Comparison of ENCODE assay signal across 2 cellular contexts in genomic region chr10:21742740-21743412, GRCh38.
TF ChIP-seq lines count a peak whose summit lies in the region.

No MANE protein-coding gene starts in this region.

TF ChIP-seq in GM23338, 12 proteins besides CTCF, POLR2A, EP300 and RAD21:
- TF ChIP-seq ZNF462 (CRISPR knock-in tag; IDR thresholded peaks at IDR 0.05): no peak
- TF ChIP-seq ETS1 (IDR thresholded peaks at IDR 0.05): no peak
- TF ChIP-seq, protein P1, sequence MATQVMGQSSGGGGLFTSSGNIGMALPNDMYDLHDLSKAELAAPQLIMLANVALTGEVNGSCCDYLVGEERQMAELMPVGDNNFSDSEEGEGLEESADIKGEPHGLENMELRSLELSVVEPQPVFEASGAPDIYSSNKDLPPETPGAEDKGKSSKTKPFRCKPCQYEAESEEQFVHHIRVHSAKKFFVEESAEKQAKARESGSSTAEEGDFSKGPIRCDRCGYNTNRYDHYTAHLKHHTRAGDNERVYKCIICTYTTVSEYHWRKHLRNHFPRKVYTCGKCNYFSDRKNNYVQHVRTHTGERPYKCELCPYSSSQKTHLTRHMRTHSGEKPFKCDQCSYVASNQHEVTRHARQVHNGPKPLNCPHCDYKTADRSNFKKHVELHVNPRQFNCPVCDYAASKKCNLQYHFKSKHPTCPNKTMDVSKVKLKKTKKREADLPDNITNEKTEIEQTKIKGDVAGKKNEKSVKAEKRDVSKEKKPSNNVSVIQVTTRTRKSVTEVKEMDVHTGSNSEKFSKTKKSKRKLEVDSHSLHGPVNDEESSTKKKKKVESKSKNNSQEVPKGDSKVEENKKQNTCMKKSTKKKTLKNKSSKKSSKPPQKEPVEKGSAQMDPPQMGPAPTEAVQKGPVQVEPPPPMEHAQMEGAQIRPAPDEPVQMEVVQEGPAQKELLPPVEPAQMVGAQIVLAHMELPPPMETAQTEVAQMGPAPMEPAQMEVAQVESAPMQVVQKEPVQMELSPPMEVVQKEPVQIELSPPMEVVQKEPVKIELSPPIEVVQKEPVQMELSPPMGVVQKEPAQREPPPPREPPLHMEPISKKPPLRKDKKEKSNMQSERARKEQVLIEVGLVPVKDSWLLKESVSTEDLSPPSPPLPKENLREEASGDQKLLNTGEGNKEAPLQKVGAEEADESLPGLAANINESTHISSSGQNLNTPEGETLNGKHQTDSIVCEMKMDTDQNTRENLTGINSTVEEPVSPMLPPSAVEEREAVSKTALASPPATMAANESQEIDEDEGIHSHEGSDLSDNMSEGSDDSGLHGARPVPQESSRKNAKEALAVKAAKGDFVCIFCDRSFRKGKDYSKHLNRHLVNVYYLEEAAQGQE (IDR thresholded peaks at IDR 0.05; ENCODE audit: unreplicated experiment): no peak
- no peak for TF ChIP-seq ZNF114 (CRISPR knock-in tag; IDR thresholded peaks at IDR 0.05)
- no peak for TF ChIP-seq EZH2phosphoT487 (IDR thresholded peaks at IDR 0.05; ENCODE audit: unreplicated experiment)
- TF ChIP-seq JUNB (IDR thresholded peaks at IDR 0.05; ENCODE audit: unreplicated experiment): no peak
- TF ChIP-seq ZNF331 (CRISPR knock-in tag; IDR thresholded peaks at IDR 0.05; ENCODE audit: low read depth): no peak
- TF ChIP-seq POLR2AphosphoS5 (IDR thresholded peaks at IDR 0.05; ENCODE audit: low read depth): no peak
- no peak for TF ChIP-seq NANOG (IDR thresholded peaks at IDR 0.05; ENCODE audit: borderline replicate concordance)
- no peak for TF ChIP-seq CREB1 (CRISPR knock-in tag; IDR thresholded peaks at IDR 0.05; ENCODE audit: low read depth)
- TF ChIP-seq STAT1 (IDR thresholded peaks at IDR 0.05; ENCODE audit: unreplicated experiment): no peak
- TF ChIP-seq EZH2 (IDR thresholded peaks at IDR 0.05; ENCODE audit: low read depth, unreplicated experiment): no peak

TF ChIP-seq in K562, 482 proteins besides CTCF, POLR2A, EP300 and RAD21 (continued from another document):
- TF ChIP-seq, protein P2, sequence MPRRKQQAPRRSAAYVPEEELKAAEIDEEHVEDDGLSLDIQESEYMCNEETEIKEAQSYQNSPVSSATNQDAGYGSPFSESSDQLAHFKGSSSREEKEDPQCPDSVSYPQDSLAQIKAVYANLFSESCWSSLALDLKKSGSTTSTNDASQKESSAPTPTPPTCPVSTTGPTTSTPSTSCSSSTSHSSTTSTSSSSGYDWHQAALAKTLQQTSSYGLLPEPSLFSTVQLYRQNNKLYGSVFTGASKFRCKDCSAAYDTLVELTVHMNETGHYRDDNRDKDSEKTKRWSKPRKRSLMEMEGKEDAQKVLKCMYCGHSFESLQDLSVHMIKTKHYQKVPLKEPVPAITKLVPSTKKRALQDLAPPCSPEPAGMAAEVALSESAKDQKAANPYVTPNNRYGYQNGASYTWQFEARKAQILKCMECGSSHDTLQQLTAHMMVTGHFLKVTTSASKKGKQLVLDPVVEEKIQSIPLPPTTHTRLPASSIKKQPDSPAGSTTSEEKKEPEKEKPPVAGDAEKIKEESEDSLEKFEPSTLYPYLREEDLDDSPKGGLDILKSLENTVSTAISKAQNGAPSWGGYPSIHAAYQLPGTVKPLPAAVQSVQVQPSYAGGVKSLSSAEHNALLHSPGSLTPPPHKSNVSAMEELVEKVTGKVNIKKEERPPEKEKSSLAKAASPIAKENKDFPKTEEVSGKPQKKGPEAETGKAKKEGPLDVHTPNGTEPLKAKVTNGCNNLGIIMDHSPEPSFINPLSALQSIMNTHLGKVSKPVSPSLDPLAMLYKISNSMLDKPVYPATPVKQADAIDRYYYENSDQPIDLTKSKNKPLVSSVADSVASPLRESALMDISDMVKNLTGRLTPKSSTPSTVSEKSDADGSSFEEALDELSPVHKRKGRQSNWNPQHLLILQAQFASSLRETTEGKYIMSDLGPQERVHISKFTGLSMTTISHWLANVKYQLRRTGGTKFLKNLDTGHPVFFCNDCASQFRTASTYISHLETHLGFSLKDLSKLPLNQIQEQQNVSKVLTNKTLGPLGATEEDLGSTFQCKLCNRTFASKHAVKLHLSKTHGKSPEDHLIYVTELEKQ (CRISPR knock-in tag; IDR thresholded peaks at IDR 0.05): no peak
- no peak for TF ChIP-seq ZNF830 (CRISPR knock-in tag; IDR thresholded peaks at IDR 0.05)
- no peak for TF ChIP-seq NR2C2 (CRISPR knock-in tag; IDR thresholded peaks at IDR 0.05)
- no peak for TF ChIP-seq NR2C2 (tag; IDR thresholded peaks at IDR 0.05)
- no peak for TF ChIP-seq SP1 (CRISPR knock-in tag; IDR thresholded peaks at IDR 0.05)
- no peak for TF ChIP-seq PTBP1 (IDR thresholded peaks at IDR 0.05; ENCODE audit: low read depth, low read length)
- TF ChIP-seq SAP30 (IDR thresholded peaks at IDR 0.05; ENCODE audit: borderline replicate concordance, insufficient read depth, low read depth, low read length, poor library complexity, severe bottlenecking): no peak
- no peak for TF ChIP-seq NUFIP1 (IDR thresholded peaks at IDR 0.05; ENCODE audit: partially characterized antibody)
- TF ChIP-seq NEUROD1 (IDR thresholded peaks at IDR 0.05; ENCODE audit: borderline replicate concordance, low read depth, low read length, partially characterized antibody): no peak
- TF ChIP-seq ERF (CRISPR knock-in tag; IDR thresholded peaks at IDR 0.05): no peak
- TF ChIP-seq, protein P3, sequence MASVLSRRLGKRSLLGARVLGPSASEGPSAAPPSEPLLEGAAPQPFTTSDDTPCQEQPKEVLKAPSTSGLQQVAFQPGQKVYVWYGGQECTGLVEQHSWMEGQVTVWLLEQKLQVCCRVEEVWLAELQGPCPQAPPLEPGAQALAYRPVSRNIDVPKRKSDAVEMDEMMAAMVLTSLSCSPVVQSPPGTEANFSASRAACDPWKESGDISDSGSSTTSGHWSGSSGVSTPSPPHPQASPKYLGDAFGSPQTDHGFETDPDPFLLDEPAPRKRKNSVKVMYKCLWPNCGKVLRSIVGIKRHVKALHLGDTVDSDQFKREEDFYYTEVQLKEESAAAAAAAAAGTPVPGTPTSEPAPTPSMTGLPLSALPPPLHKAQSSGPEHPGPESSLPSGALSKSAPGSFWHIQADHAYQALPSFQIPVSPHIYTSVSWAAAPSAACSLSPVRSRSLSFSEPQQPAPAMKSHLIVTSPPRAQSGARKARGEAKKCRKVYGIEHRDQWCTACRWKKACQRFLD (CRISPR knock-in tag; IDR thresholded peaks at IDR 0.05): no peak
- TF ChIP-seq PTTG1 (tag; IDR thresholded peaks at IDR 0.05; ENCODE audit: low read depth): no peak
- TF ChIP-seq E2F8 (IDR thresholded peaks at IDR 0.05; ENCODE audit: low read depth, partially characterized antibody): no peak
- TF ChIP-seq ZNF24 (IDR thresholded peaks at IDR 0.05): no peak
- no peak for TF ChIP-seq POLR2B (IDR thresholded peaks at IDR 0.05; ENCODE audit: low read depth, partially characterized antibody)
- no peak for TF ChIP-seq PHF20 (IDR thresholded peaks at IDR 0.05; ENCODE audit: partially characterized antibody)
- no peak for TF ChIP-seq ZNF316 (IDR thresholded peaks at IDR 0.05)
- no peak for TF ChIP-seq ZBTB17 (CRISPR knock-in tag; IDR thresholded peaks at IDR 0.05)
- TF ChIP-seq DDX20 (tag; IDR thresholded peaks at IDR 0.05; ENCODE audit: low read depth): no peak
- TF ChIP-seq, protein P4, sequence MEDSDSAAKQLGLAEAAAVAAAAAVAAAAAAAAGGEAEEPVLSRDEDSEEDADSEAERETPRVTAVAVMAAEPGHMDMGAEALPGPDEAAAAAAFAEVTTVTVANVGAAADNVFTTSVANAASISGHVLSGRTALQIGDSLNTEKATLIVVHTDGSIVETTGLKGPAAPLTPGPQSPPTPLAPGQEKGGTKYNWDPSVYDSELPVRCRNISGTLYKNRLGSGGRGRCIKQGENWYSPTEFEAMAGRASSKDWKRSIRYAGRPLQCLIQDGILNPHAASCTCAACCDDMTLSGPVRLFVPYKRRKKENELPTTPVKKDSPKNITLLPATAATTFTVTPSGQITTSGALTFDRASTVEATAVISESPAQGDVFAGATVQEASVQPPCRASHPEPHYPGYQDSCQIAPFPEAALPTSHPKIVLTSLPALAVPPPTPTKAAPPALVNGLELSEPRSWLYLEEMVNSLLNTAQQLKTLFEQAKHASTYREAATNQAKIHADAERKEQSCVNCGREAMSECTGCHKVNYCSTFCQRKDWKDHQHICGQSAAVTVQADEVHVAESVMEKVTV (CRISPR knock-in tag; IDR thresholded peaks at IDR 0.05): no peak
